ENCODE assay signal across 20 cellular contexts in the genomic region with DNA sequence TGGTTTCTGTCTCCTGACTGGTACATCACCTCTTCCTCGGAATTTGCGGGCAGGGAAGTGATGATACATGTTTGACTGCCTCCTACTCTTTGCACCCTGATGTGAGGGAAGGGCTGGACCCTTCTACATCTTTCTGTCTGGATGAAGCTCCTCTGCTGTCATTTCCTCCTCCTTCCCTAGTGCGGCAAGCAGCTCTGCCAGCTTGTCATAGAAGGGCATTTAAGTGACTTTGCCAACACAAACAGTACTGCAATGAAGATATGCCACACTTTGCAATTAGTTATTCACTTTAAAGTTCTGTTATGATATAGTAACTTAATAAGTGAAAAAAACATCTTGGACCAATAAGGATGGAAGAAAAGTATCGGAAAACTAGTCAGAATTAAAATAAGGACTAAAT. TPM values are rescaled to one million over a fixed set of nuclear protein-coding genes. Genes with fewer than 3 reads are reported as not detected.
DNase-seq lines count a peak whose midpoint lies in the region; ATAC-seq, FAIRE-seq and TF ChIP-seq lines count a peak whose summit lies in the region.
"Had no signal": no experiment of that assay in that cellular context is flagged by ENCODE, and none has a peak within 500 bp of the region (broad histone marks: within the 10 kb centered on the region; RNA-seq: fewer than 3 reads in every experiment).

No MANE protein-coding gene starts in this region.

- no peak overlapping the region for H3K56ac ChIP-seq in H1 (replicated peaks; ENCODE audit: insufficient read length, low read depth, low read length)

- H3K4me1 ChIP-seq in right lobe of liver, result peaks cover 0 to 38% (median 0%) of the 10 kb centered on the region in 4 donors
- peaks cover 7% of the 10 kb centered on the region; the same call in 1 of the 2 replicates for H3K4me1 ChIP-seq in HepG2 (ENCODE audit: insufficient read depth, low read length)
- H3K4me1 ChIP-seq in H1 (replicated peaks in 1 of 4; ENCODE audit: control insufficient read depth in 3 of 4, insufficient read depth in 4 of 4, low read length in 3 of 4), result peaks cover 0 to 3% (median 1%) of the 10 kb centered on the region in 4 experiments; a peak in 3 of 7 replicates
- peaks cover 19% of the 10 kb centered on the region for H3K4me1 ChIP-seq in rectal smooth muscle tissue (ENCODE audit: control insufficient read depth, insufficient read depth, low read length)
- H3K4me1 ChIP-seq: Caco-2 had no signal

- H4K20me1 ChIP-seq in HepG2 (ENCODE audit: insufficient read depth, low read length) (no peaks in the 10 kb centered on the region), H1 (replicated peaks in 1 of 2; ENCODE audit: control insufficient read depth in 1 of 2, insufficient read depth in 2 of 2, low read length in 2 of 2) (peaks cover 3 to 4% of the 10 kb centered on the region in 2 experiments)

- H3K9ac ChIP-seq in HepG2 (ENCODE audit: insufficient read depth, low read depth, low read length) (no peak overlapping the region), H1 (replicated peaks in 1 of 4; ENCODE audit: extremely low read depth in 1 of 4, low read depth in 3 of 4, low read length in 3 of 4) (no peak overlapping the region), rectal smooth muscle tissue (ENCODE audit: low read length) (no peak overlapping the region)
- H3K9ac ChIP-seq: KMS-11 had no signal

- ATAC-seq in right lobe of liver (peak; percentile 35 to 63 (median 48)), HepG2 (no peak), HG03097 (IDR thresholded peaks at IDR 0.05; ENCODE audit: low FRiP score, unreplicated experiment) (no peak), GM18858 (IDR thresholded peaks at IDR 0.05; ENCODE audit: unreplicated experiment) (no peak)
- ATAC-seq: A549 had no signal

- no peak overlapping the region for H2BK5ac ChIP-seq in H1 (ENCODE audit: low read depth, low read length)

- CTCF ChIA-PET in HepG2 (lab: Yijun Ruan, JAX; ENCODE audit: low intra/inter-chr PET ratio, low total read pairs), result no interaction called here
- CTCF ChIA-PET in H1 (lab: Charles Lee; ENCODE audit: partially characterized antibody), result interaction anchor here (0.8 to 2.2 kb wide), 5 partner anchors 10 to 30 kb away, joined by 3 to 8 read pairs (median 4); no protein-coding TSS in a partner anchor

- H2AK5ac ChIP-seq in H1 (ENCODE audit: low read depth, low read length), result peak overlapping the region; percentile 91; the same call in 1 of the 2 replicates

- H4K5ac ChIP-seq in H1 (ENCODE audit: insufficient read length, low read depth, low read length), result no peak overlapping the region

- no peaks in the 10 kb centered on the region for H3K27me3 ChIP-seq in right lobe of liver
- no peaks in the 10 kb centered on the region for H3K27me3 ChIP-seq in HepG2 (ENCODE audit: control insufficient read depth in 1 of 2, insufficient read depth in 2 of 2, low read length in 2 of 2)
- no peaks in the 10 kb centered on the region; a peak in 1 of 7 replicates for H3K27me3 ChIP-seq in H1 (replicated peaks in 1 of 4; ENCODE audit: control insufficient read depth in 3 of 4, extremely low read depth in 1 of 4, insufficient read depth in 3 of 4, low read length in 3 of 4)
- no peaks in the 10 kb centered on the region for H3K27me3 ChIP-seq in rectal smooth muscle tissue (ENCODE audit: control insufficient read depth, insufficient read depth, low read length)

- H3K79me1 ChIP-seq in H1 (ENCODE audit: low read depth, low read length), result peaks cover 14% of the 10 kb centered on the region

- no peak overlapping the region for H3K4ac ChIP-seq in H1 (replicated peaks; ENCODE audit: insufficient read length, low read depth, low read length)

- no peak overlapping the region; the same call in 1 of the 2 replicates for H2BK12ac ChIP-seq in H1 (ENCODE audit: low read depth, low read length)

- H3K9me3 ChIP-seq in right lobe of liver, result peaks cover 0 to 5% (median 0%) of the 10 kb centered on the region in 4 donors
- peaks cover 18% of the 10 kb centered on the region for H3K9me3 ChIP-seq in HepG2 (ENCODE audit: low read length)
- H3K9me3 ChIP-seq in H1 (ENCODE audit: insufficient read depth in 2 of 2, low read depth in 1 of 2, low read length in 1 of 2), result peaks cover 10 to 11% of the 10 kb centered on the region in 2 experiments

- no peak for TF ChIP-seq EP300 in HepG2 (IDR thresholded peaks at IDR 0.05; ENCODE audit: low read depth in 2 of 2, low read length in 2 of 2)
- TF ChIP-seq EP300 in HepG2 (CRISPR knock-in tag; IDR thresholded peaks at IDR 0.05; ENCODE audit: borderline replicate concordance), result no peak
- no peak for TF ChIP-seq EP300 in H1 (IDR thresholded peaks at IDR 0.05; ENCODE audit: borderline replicate concordance in 1 of 2, low read depth in 2 of 2, low read length in 2 of 2)

- POLR2A ChIA-PET in HepG2 (lab: Yijun Ruan, JAX), result no interaction called here
- POLR2A ChIA-PET in H1 (lab: Charles Lee; ENCODE audit: partially characterized antibody), result interaction anchor here (1.7 kb wide), 1 partner anchor 49 kb away, joined by 4 read pairs; the partner anchor contains the start of gene ABL1

- H2BK120ac ChIP-seq in H1 (replicated peaks; ENCODE audit: low read depth, low read length), result no peak overlapping the region

- no peak overlapping the region for H3K4me2 ChIP-seq in HepG2 (ENCODE audit: low read depth, low read length)
- no peak overlapping the region for H3K4me2 ChIP-seq in H1 (ENCODE audit: insufficient read depth in 1 of 2, low read depth in 2 of 2, low read length in 2 of 2)
- H3K4me2 ChIP-seq: A549, KMS-11 had no signal

- H2BK20ac ChIP-seq in H1 (ENCODE audit: low read length), result no peak overlapping the region

- no peaks in the 10 kb centered on the region for H3K23me2 ChIP-seq in H1 (ENCODE audit: low read depth, low read length)

- no peak overlapping the region for H3K18ac ChIP-seq in H1 (ENCODE audit: extremely low read depth, low read length)

- H3K27ac ChIP-seq in right lobe of liver, result no peak overlapping the region
- no peak overlapping the region for H3K27ac ChIP-seq in HepG2 (ENCODE audit: extremely low read length, insufficient read depth, low read length)
- no peak overlapping the region for H3K27ac ChIP-seq in H1 (ENCODE audit: low read depth, low read length)
- peak overlapping the region; percentile 38 for H3K27ac ChIP-seq in rectal smooth muscle tissue (ENCODE audit: low read depth, low read length)
- H3K27ac ChIP-seq: KMS-11 had no signal

- TF ChIP-seq POLR2A in right lobe of liver (IDR thresholded peaks at IDR 0.05) (no peak), HepG2 (IDR thresholded peaks at IDR 0.05; ENCODE audit: insufficient read depth in 1 of 2, low read depth in 2 of 2, low read length in 2 of 2) (no peak), H1 (IDR thresholded peaks at IDR 0.05; ENCODE audit: control extremely low read depth in 1 of 2, low read depth in 2 of 2, low read length in 2 of 2) (no peak)

- H2AFZ ChIP-seq in HepG2 (ENCODE audit: low read length) (no peak overlapping the region), H1 (ENCODE audit: low read length) (no peak overlapping the region)

- no peak overlapping the region for H2BK15ac ChIP-seq in H1 (ENCODE audit: low read length)

- H4K8ac ChIP-seq in H1 (ENCODE audit: extremely low read depth, insufficient read depth, low read length), result no peak overlapping the region

- no peak for TF ChIP-seq RAD21 in HepG2 (CRISPR knock-in tag; IDR thresholded peaks at IDR 0.05)
- TF ChIP-seq RAD21 in H1 (IDR thresholded peaks at IDR 0.05 in 1 of 2, conservative IDR thresholded peaks at IDR 0.05 in 1 of 2; ENCODE audit: low read depth in 2 of 2, low read length in 2 of 2), result no peak

- in situ Hi-C loops in HepG2 (cut with HindIII; ENCODE audit: extremely low pct_ligation_motif_present, low pct_unique_long_range_greater_than_20kb), result no loop called here

- TF ChIP-seq CTCF in right lobe of liver (IDR thresholded peaks at IDR 0.05), result no peak
- no peak for TF ChIP-seq CTCF in HepG2 (CRISPR knock-in tag; IDR thresholded peaks at IDR 0.05)
- no peak for TF ChIP-seq CTCF in H1 (IDR thresholded peaks at IDR 0.05; ENCODE audit: control extremely low read depth in 1 of 3, insufficient read depth in 1 of 3, low read depth in 1 of 3, low read length in 3 of 3)

- H4K91ac ChIP-seq in H1 (replicated peaks; ENCODE audit: insufficient read length, low read length), result no peak overlapping the region

- H3K36me3 ChIP-seq in right lobe of liver (no peaks in the 10 kb centered on the region), HepG2 (replicated peaks in 1 of 2; ENCODE audit: control insufficient read depth in 1 of 2, insufficient read depth in 2 of 2, low read length in 2 of 2) (no peaks in the 10 kb centered on the region; a peak in 1 of 5 replicates), H1 (ENCODE audit: control insufficient read depth in 2 of 4, insufficient read depth in 4 of 4, low read length in 3 of 4) (peaks cover 0 to 5% (median 0%) of the 10 kb centered on the region in 4 experiments; a peak in 1 of 8 replicates), rectal smooth muscle tissue (ENCODE audit: control insufficient read depth, insufficient read depth, low read length) (no peaks in the 10 kb centered on the region)

- no TSS peak for BruUV-seq in HepG2 (replicated peaks; lab: Mats Ljungman, UMichigan)

- intact Hi-C loops in right lobe of liver (cut with DNase I) (no loop called here), HepG2 (cut with micrococcal nuclease; ENCODE audit: unreplicated experiment) (loop anchor here (5.0 kb wide), 1 partner anchor 34 kb away; no protein-coding TSS in a partner anchor)

- FAIRE-seq in HepG2 (lab: Jason Lieb, UNC), result no peak
- FAIRE-seq in H1 (lab: Jason Lieb, UNC), result no peak
- FAIRE-seq: A549, GM19239 had no signal

- DNase-seq in right lobe of liver (no peak), HepG2 (ENCODE audit: low spot score) (no peak), H1 (ENCODE audit: low read depth in 1 of 2, low spot score in 2 of 2) (no peak), cerebellar cortex (ENCODE audit: low spot score) (no peak)
- DNase-seq: Caco-2; CD4-positive, alpha-beta T cell; GDM1; GOT3; NCI-H1417 treated with DMSO at 0.1 percent for 48 hours; NCI-H187 treated with DMSO at 0.1 percent for 48 hours; NCI-H226; NCI-H524; NCI-H82; SIG-M5 had no signal

- H3K14ac ChIP-seq in H1 (ENCODE audit: insufficient read length), result no peak overlapping the region

- no peak overlapping the region for H3K23ac ChIP-seq in H1 (ENCODE audit: insufficient read length)

- peaks cover 4% of the 10 kb centered on the region for H3K79me2 ChIP-seq in HepG2 (ENCODE audit: insufficient read depth, low read length)
- peaks cover 0 to 46% of the 10 kb centered on the region in 2 experiments; a peak in 2 of 4 replicates for H3K79me2 ChIP-seq in H1 (ENCODE audit: control insufficient read depth in 1 of 2, insufficient read depth in 2 of 2, low read length in 2 of 2)

- WGBS in right lobe of liver (ENCODE audit: insufficient coverage, low coverage, low lambda C conversion rate, missing lambda C conversion rate), result 47% methylated on average over 3 of the region's 4 CpGs
- WGBS in HepG2 (ENCODE audit: low lambda C conversion rate), result 95% methylated on average over 4 of the region's 4 CpGs
- 89% methylated on average over 4 of the region's 4 CpGs; no CpG with 5 or more reads in 1 of the 2 experiments for WGBS in H1 (ENCODE audit: extremely low coverage in 1 of 2, insufficient coverage in 1 of 2, insufficient read length in 1 of 2, insufficient replicate concordance in 2 of 2, low coverage in 1 of 2, low lambda C conversion rate in 2 of 2, missing lambda C conversion rate in 1 of 2), 2 experiments

- H3K4me3 ChIP-seq in right lobe of liver, result no peak overlapping the region
- no peak overlapping the region for H3K4me3 ChIP-seq in HepG2 (replicated peaks in 1 of 3; ENCODE audit: insufficient read depth in 1 of 3, low read depth in 2 of 3, low read length in 3 of 3)
- no peak overlapping the region for H3K4me3 ChIP-seq in H1 (ENCODE audit: extremely low read depth in 1 of 4, insufficient read depth in 2 of 4, low read depth in 3 of 4, low read length in 4 of 4)
- H3K4me3 ChIP-seq in rectal smooth muscle tissue (ENCODE audit: low read length), result no peak overlapping the region
- H3K4me3 ChIP-seq: A549 had no signal

RNA-seq across cellular contexts. Expression of gene ABL1, which starts 48.5 kb away (rescaled TPM):
- 10 to 100 TPM; 17.0 to 25.8 (median 18.8) TPM for total RNA-seq in right lobe of liver
- 19.3 and 20.4 TPM in 2 replicates for total RNA-seq in HepG2 (2016; rRNA removed; fragmentation: Illumina TruSeq; extraction: Trizol)
- total RNA-seq in HepG2 (2016; cell fraction: cytosol; rRNA removed; fragmentation: Illumina TruSeq; extraction: Trizol; ENCODE audit: low read depth), result 2.2 and 2.4 TPM in 2 replicates
- total RNA-seq in HepG2 (2016; cell fraction: insoluble cytoplasmic fraction; rRNA removed; fragmentation: Illumina TruSeq; extraction: Trizol), result 15.8 and 21.7 TPM in 2 replicates
- 9.2 and 9.8 TPM in 2 replicates for total RNA-seq in HepG2 (2016; cell fraction: membrane; rRNA removed; fragmentation: Illumina TruSeq; extraction: Trizol)
- 21.9 and 22.1 TPM in 2 replicates for total RNA-seq in HepG2 (2016; cell fraction: nucleus; rRNA removed; fragmentation: Illumina TruSeq; extraction: Trizol)
- 10.8 and 14.1 TPM in 2 replicates for polyA plus RNA-seq in HepG2 (2011; rRNA removed)
- 11.9 and 13.3 TPM in 2 replicates for polyA plus RNA-seq in HepG2 (2011; cell fraction: cytosol; rRNA removed)
- polyA plus RNA-seq in HepG2 (2011; cell fraction: nucleus; rRNA removed), result 13.6 and 15.9 TPM in 2 replicates
- 17.7 and 20.4 TPM in 2 replicates for polyA plus RNA-seq in HepG2 (2012)
- polyA plus RNA-seq in HepG2 (2016; cell fraction: cytosol; fragmentation: Illumina TruSeq; extraction: Trizol; ENCODE audit: low read depth), result 1.8 and 1.9 TPM in 2 replicates
- 15.4 and 23.6 TPM in 2 replicates for polyA plus RNA-seq in HepG2 (2016; cell fraction: insoluble cytoplasmic fraction; fragmentation: Illumina TruSeq; extraction: Trizol; ENCODE audit: low read depth)
- polyA plus RNA-seq in HepG2 (2016; cell fraction: membrane; fragmentation: Illumina TruSeq; extraction: Trizol; ENCODE audit: low read depth), result 4.9 and 5.1 TPM in 2 replicates
- 30.9 and 34.3 TPM in 2 replicates for polyA plus RNA-seq in HepG2 (2016; cell fraction: nucleus; fragmentation: Illumina TruSeq; extraction: Trizol; ENCODE audit: insufficient read depth, low read depth)
- polyA minus RNA-seq in HepG2 (2011; rRNA and poly(A)+ RNA removed; ENCODE audit: low replicate concordance), result 34.8 and 80.5 TPM in 2 replicates
- 19.1 and 20.7 TPM in 2 replicates for polyA minus RNA-seq in HepG2 (2011; cell fraction: cytosol; rRNA and poly(A)+ RNA removed)
- polyA minus RNA-seq in HepG2 (2011; cell fraction: nucleus; rRNA and poly(A)+ RNA removed), result 24.1 and 29.0 TPM in 2 replicates
- total RNA-seq in H1 (2021; fragmentation: NEBNext Ultra II Directional; extraction: Animal tissue kit (Norgen Biotek cat#: 25700)), result 104 and 110 TPM in 2 replicates
- 35.3 and 50.0 TPM in 2 replicates for polyA plus RNA-seq in H1 (2011; rRNA removed)
- 41.4 TPM for polyA plus RNA-seq in H1 (2011; cell fraction: cytosol; rRNA removed)
- polyA plus RNA-seq in H1 (2011; cell fraction: nucleus; rRNA removed), result 52.8 TPM
- 55.9 to 65.2 TPM (median 59.1 TPM) in 4 replicates for polyA plus RNA-seq in H1 (2012, experiment 1 of 2)
- polyA plus RNA-seq in H1 (2012, experiment 2 of 2), result 58.6 TPM
- 42.6 TPM for polyA plus RNA-seq in H1 (2013, experiment 1 of 2)
- polyA plus RNA-seq in H1 (2013, experiment 2 of 2), result 43.7 TPM
- 78.2 and 79.9 TPM in 2 replicates for polyA minus RNA-seq in H1 (2011; rRNA and poly(A)+ RNA removed)
- 59.2 TPM for polyA minus RNA-seq in H1 (2011; cell fraction: cytosol; rRNA and poly(A)+ RNA removed)
- 41.2 TPM for polyA minus RNA-seq in H1 (2011; cell fraction: nucleus; rRNA and poly(A)+ RNA removed)

Comparison
In these comparisons a context has a peak if more than half of its experiments do, and no peak if none do; other contexts are left out.
1. ATAC-seq: peak in right lobe of liver (4 of 4); none in HepG2 (single experiment), HG03097 (single experiment) and GM18858 (single experiment).